Comparison of ENCODE assay signal across 22 cellular contexts in the genomic region with DNA sequence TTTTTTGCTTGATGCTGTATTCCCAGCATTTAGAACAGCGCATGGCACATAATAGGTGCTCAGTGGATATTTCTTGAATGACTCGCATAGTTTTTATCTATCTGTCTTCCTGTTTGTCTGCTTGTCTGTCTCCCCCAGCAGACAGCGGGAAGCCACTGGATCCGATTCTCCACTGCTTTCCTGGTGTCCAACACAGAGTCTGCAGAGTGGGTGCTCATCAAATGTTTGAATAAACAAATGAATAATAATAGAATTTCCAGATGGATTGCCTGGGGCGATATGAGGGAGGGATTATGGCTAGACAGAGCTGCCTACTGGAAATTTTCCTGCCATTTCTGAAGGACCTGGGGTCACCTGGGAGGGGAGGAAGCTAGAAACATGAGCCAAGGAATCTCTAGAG. TPM values are rescaled to one million over a fixed set of nuclear protein-coding genes. Genes with fewer than 3 reads are reported as not detected.
"Had no signal": no experiment of that assay in that cellular context is flagged by ENCODE, and none has a peak within 500 bp of the region (broad histone marks: within the 10 kb centered on the region; RNA-seq: fewer than 3 reads in every experiment).

No MANE protein-coding gene starts in this region.

- H3K9me3 ChIP-seq: esophagus squamous epithelium, gastroesophageal sphincter, psoas muscle, right lobe of liver, tibial artery, upper lobe of left lung, uterus had no signal

- H2AFZ ChIP-seq: hepatocyte, parathyroid adenoma had no signal

- DNase-seq: dermis blood vessel endothelial cell; esophagus squamous epithelium; foreskin fibroblast; mesendoderm; naive B cell; nephron progenitor cell; psoas muscle; retina; right lobe of liver; stimulated activated CD4-positive, alpha-beta T cell treated with anti-CD3 and anti-CD28 coated beads, Interleukin-4, amount 100 ng/mL, for 1 hour; stimulated activated CD8-positive, alpha-beta memory T cell treated with anti-CD3 and anti-CD28 coated beads, Interleukin-4, amount 100 ng/mL, for 48 hours; tibial artery; upper lobe of left lung; uterus had no signal

- ATAC-seq: gastroesophageal sphincter; psoas muscle; right lobe of liver; stimulated activated effector memory CD8-positive, alpha-beta T cell treated with anti-CD3 and anti-CD28 coated beads, Interleukin-12 subunit alpha, Interleukin-12 subunit beta, amount 100 ng/mL, for 72 hours had no signal

- H3K27ac Mint-ChIP-seq: naive B cell; nephron progenitor cell; stimulated activated effector memory CD8-positive, alpha-beta T cell treated with anti-CD3 and anti-CD28 coated beads, Interleukin-12 subunit alpha, Interleukin-12 subunit beta, amount 100 ng/mL, for 72 hours; stimulated activated naive CD8-positive, alpha-beta T cell treated with anti-CD3 and anti-CD28 coated beads, Interleukin-15, Interleukin-2, amounts not matched to agents 100 ng/mL and 50 ng/mL, for 24 hours had no signal

- H3K79me2 ChIP-seq: hepatocyte, parathyroid adenoma had no signal

- H3K4me3 Mint-ChIP-seq: naive B cell; nephron progenitor cell; stimulated activated effector memory CD8-positive, alpha-beta T cell treated with anti-CD3 and anti-CD28 coated beads, Interleukin-12 subunit alpha, Interleukin-12 subunit beta, amount 100 ng/mL, for 72 hours; stimulated activated naive CD8-positive, alpha-beta T cell treated with anti-CD3 and anti-CD28 coated beads, Interleukin-15, Interleukin-2, amounts not matched to agents 100 ng/mL and 50 ng/mL, for 24 hours had no signal

- H3K9ac ChIP-seq: parathyroid adenoma had no signal

- H3K27ac ChIP-seq: esophagus squamous epithelium, gastroesophageal sphincter, hepatocyte, parathyroid adenoma, psoas muscle, right lobe of liver, tibial artery, upper lobe of left lung, uterus had no signal

- H3K9me3 Mint-ChIP-seq: naive B cell; nephron progenitor cell; stimulated activated effector memory CD8-positive, alpha-beta T cell treated with anti-CD3 and anti-CD28 coated beads, Interleukin-12 subunit alpha, Interleukin-12 subunit beta, amount 100 ng/mL, for 72 hours; stimulated activated naive CD8-positive, alpha-beta T cell treated with anti-CD3 and anti-CD28 coated beads, Interleukin-15, Interleukin-2, amounts not matched to agents 100 ng/mL and 50 ng/mL, for 24 hours had no signal

- H3K36me3 ChIP-seq: esophagus squamous epithelium, gastroesophageal sphincter, right lobe of liver, tibial artery, upper lobe of left lung, uterus had no signal

- H3K4me2 ChIP-seq: hepatocyte had no signal

- H3K36me3 Mint-ChIP-seq: naive B cell; stimulated activated effector memory CD8-positive, alpha-beta T cell treated with anti-CD3 and anti-CD28 coated beads, Interleukin-12 subunit alpha, Interleukin-12 subunit beta, amount 100 ng/mL, for 72 hours had no signal

- H3K27me3 ChIP-seq: right lobe of liver, upper lobe of left lung, uterus had no signal

- H3K4me1 Mint-ChIP-seq: nephron progenitor cell; stimulated activated effector memory CD8-positive, alpha-beta T cell treated with anti-CD3 and anti-CD28 coated beads, Interleukin-12 subunit alpha, Interleukin-12 subunit beta, amount 100 ng/mL, for 72 hours had no signal

- H3K4me3 ChIP-seq: esophagus squamous epithelium, gastroesophageal sphincter, hepatocyte, psoas muscle, right lobe of liver, tibial artery, upper lobe of left lung, uterus had no signal

- H3K4me1 ChIP-seq: esophagus squamous epithelium, gastroesophageal sphincter, parathyroid adenoma, psoas muscle, right lobe of liver, tibial artery, upper lobe of left lung, uterus had no signal

RNA-seq across cellular contexts. Expression of a gene that starts 18.9 kb away (rescaled TPM):
- total RNA-seq: dermis blood vessel endothelial cell, epithelial cell of proximal tubule, hepatocyte, kidney epithelial cell, liver, right lobe of liver had no signal
- polyA plus RNA-seq: hepatocyte had no signal
